ENCODE assay signal across 8 cellular contexts in genomic region chr19:44112802-44113137, GRCh38. TPM values are rescaled to one million over a fixed set of nuclear protein-coding genes. Genes with fewer than 3 reads are reported as not detected.
DNase-seq lines count a peak whose midpoint lies in the region; ATAC-seq and TF ChIP-seq lines count a peak whose summit lies in the region.

No MANE protein-coding gene starts in this region.

- H3K9me3 ChIP-seq in Caco-2 (no peaks in the 10 kb centered on the region), mesodermal cell (ENCODE audit: control insufficient read depth, low read length) (peaks cover 10% of the 10 kb centered on the region)

- intact Hi-C loops in Caco-2 (cut with micrococcal nuclease; ENCODE audit: unreplicated experiment) = loop anchor here (1.0 to 10.0 kb wide), 12 partner anchors 18 to 388 kb away; partner anchors contain the start of genes ZNF155, ZNF180, ZNF224 and ZNF227

- POLR2A ChIA-PET in Caco-2 (lab: Charles Lee) = interaction anchor here (0.6 to 1.0 kb wide), 3 partner anchors 52 to 733 kb away, joined by 3 to 7 read pairs (median 3); partner anchors contain the start of gene ZNF226

- CTCF ChIA-PET in Caco-2 (lab: Charles Lee) = interaction anchor here (0.6 kb wide), 1 partner anchor 46 kb away, joined by 3 read pairs; no protein-coding TSS in a partner anchor

- H3K36me3 Mint-ChIP-seq in Caco-2 (ENCODE audit: insufficient read depth, unreplicated experiment) = peaks cover 13% of the 10 kb centered on the region

- peak overlapping the region; percentile 81 for H3K27ac ChIP-seq in mesodermal cell (ENCODE audit: low read depth, low read length, severe bottlenecking)

- in situ Hi-C loops in astrocyte of the spinal cord (cut with HindIII; ENCODE audit: low sequenced_read_pairs) = no loop called here

- TF ChIP-seq CTCF in Caco-2 (IDR thresholded peaks at IDR 0.05; ENCODE audit: insufficient read depth in 1 of 2, low read depth in 1 of 2, low read length in 1 of 2, severe bottlenecking in 1 of 2, unreplicated experiment in 1 of 2) (no peak), astrocyte of the spinal cord (IDR thresholded peaks at IDR 0.05; ENCODE audit: low read depth, low read length) (no peak)

- H3K9me3 Mint-ChIP-seq in Caco-2 (ENCODE audit: unreplicated experiment) = peaks cover 7% of the 10 kb centered on the region

- H3K27me3 Mint-ChIP-seq in Caco-2 (ENCODE audit: insufficient read depth, unreplicated experiment) = no peaks in the 10 kb centered on the region

- H3K4me3 Mint-ChIP-seq in Caco-2 (ENCODE audit: unreplicated experiment) = peak overlapping the region; percentile 91

- WGBS in mesodermal cell (ENCODE audit: insufficient coverage in 2 of 2), 2 experiments = 0% methylated on average over 9 to 11 of the region's 11 CpGs

- peak; percentile 14 for ATAC-seq in HG03064 (IDR thresholded peaks at IDR 0.05; ENCODE audit: low read depth, unreplicated experiment)

- DNase-seq in Caco-2 = no peak
- no peak for DNase-seq in astrocyte of the spinal cord (ENCODE audit: low read depth, low spot score)
- no peak for DNase-seq in HUDEP-2 (lab: John Stamatoyannopoulos, UW; ENCODE audit: unreplicated experiment in 76 of 76)
- DNase-seq in COLO668 (lab: John Stamatoyannopoulos, UW; ENCODE audit: unreplicated experiment) = no peak
- DNase-seq in NCI-H510A (lab: John Stamatoyannopoulos, UW) = no peak
- DNase-seq in activated CD8-positive, alpha-beta memory T cell treated with anti-CD3 and anti-CD28 coated beads for 24 hours = no peak

- no peaks in the 10 kb centered on the region for H3K4me1 ChIP-seq in Caco-2
- H3K4me1 ChIP-seq in mesodermal cell (ENCODE audit: control insufficient read depth, insufficient read depth, low read length, poor library complexity, severe bottlenecking) = no peaks in the 10 kb centered on the region

- no peaks in the 10 kb centered on the region for H3K27me3 ChIP-seq in Caco-2 (replicated peaks; ENCODE audit: control insufficient read depth, insufficient read depth, low read length)

- peaks cover 7% of the 10 kb centered on the region for H3K4me1 Mint-ChIP-seq in Caco-2 (ENCODE audit: low read depth, unreplicated experiment)

- no TSS peak for BruUV-seq in Caco-2 (replicated peaks; lab: Mats Ljungman, UMichigan)

- peak overlapping the region; percentile 64 for H3K4me3 ChIP-seq in Caco-2 (ENCODE audit: low read depth, low read length)
- H3K4me3 ChIP-seq in astrocyte of the spinal cord (ENCODE audit: low read depth, low read length) = peak overlapping the region; percentile 94
- H3K4me3 ChIP-seq in mesodermal cell (ENCODE audit: extremely low read depth, insufficient read depth, low read length, poor library complexity, severe bottlenecking) = peak overlapping the region; percentile 96

- H3K36me3 ChIP-seq in Caco-2 (ENCODE audit: control insufficient read depth, insufficient read depth, low read length) (0 out of 2 replicates have a peak, but pooled peaks cover 1% of the 10 kb centered on the region), mesodermal cell (ENCODE audit: control insufficient read depth, insufficient read depth, low read length) (peaks cover 24% of the 10 kb centered on the region)

- peak overlapping the region; percentile 75 for H3K27ac Mint-ChIP-seq in Caco-2 (ENCODE audit: unreplicated experiment)

RNA-seq across cellular contexts. Expression of gene ZNF225, which starts 0.4 kb away (rescaled TPM):
- 4.3 and 4.8 TPM in 2 replicates for total RNA-seq in Caco-2 (2022)
- polyA plus RNA-seq in mesodermal cell (2013, experiment 1 of 2) = 4.8 TPM
- 4.7 TPM for polyA plus RNA-seq in mesodermal cell (2013, experiment 2 of 2)

RNA-seq across cellular contexts. Expression of gene ZNF224, which starts 18.6 kb away (rescaled TPM):
- total RNA-seq in Caco-2 (2022) = 24.7 and 25.9 TPM in 2 replicates
- polyA plus RNA-seq in mesodermal cell (2013, experiment 1 of 2) = 17.8 TPM
- 14.2 TPM for polyA plus RNA-seq in mesodermal cell (2013, experiment 2 of 2)

RNA-seq across cellular contexts. Expression of gene ZNF234, which starts 28.6 kb away (rescaled TPM):
- 9.4 and 13.3 TPM in 2 replicates for total RNA-seq in Caco-2 (2022)
- polyA plus RNA-seq in mesodermal cell (2013, experiment 1 of 2) = 5.2 TPM
- polyA plus RNA-seq in mesodermal cell (2013, experiment 2 of 2) = 6.3 TPM

RNA-seq across cellular contexts. Expression of gene ZNF284, which starts 40.8 kb away (rescaled TPM):
- total RNA-seq in Caco-2 (2022) = 2.3 and 3.6 TPM in 2 replicates
- 2.1 TPM for polyA plus RNA-seq in mesodermal cell (2013, experiment 1 of 2)
- polyA plus RNA-seq in mesodermal cell (2013, experiment 2 of 2) = 1.8 TPM

RNA-seq across cellular contexts. Expression of gene ZNF226, which starts 52.1 kb away (rescaled TPM):
- total RNA-seq in Caco-2 (2022) = 27.0 and 28.0 TPM in 2 replicates
- 25.9 TPM for polyA plus RNA-seq in mesodermal cell (2013, experiment 1 of 2)
- 25.4 TPM for polyA plus RNA-seq in mesodermal cell (2013, experiment 2 of 2)
